15 cellular contexts compared by ENCODE assay signal in the genomic region with DNA sequence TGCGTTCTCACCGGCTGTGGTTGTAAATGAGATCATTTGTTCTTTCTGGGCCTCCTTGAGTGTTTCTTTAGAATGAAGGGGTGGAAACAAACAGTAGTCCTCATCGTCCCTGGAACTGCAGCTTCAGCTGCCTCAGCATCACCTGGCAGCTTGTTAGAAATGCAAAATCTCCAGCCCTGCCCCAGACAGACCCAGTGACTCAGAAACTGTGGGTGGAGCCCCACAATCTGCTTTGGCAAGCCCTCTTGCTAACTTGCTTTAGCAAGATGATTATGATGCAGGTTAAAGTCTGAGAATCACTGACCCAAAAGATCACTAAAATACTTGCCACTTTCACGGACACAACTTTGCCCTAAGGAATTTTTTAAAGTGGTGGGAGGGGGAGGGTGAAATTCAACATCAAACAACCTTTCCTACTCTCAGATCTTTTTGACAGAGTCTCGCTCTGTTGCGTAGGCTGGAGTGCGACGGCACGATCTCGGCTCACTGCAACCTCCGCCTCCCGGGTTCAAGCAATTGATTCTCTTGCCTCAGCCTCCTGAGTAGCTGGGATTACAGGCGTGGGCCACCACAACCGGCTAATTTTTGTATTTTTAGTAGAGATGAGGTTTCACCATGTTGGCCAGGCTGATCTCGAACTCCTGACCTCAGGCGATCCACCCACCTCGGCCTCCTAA.
DNase-seq lines count a peak whose midpoint lies in the region; ATAC-seq and TF ChIP-seq lines count a peak whose summit lies in the region.
"Had no signal": no experiment of that assay in that cellular context is flagged by ENCODE, and none has a peak within 500 bp of the region (broad histone marks: within the 10 kb centered on the region; RNA-seq: fewer than 3 reads in every experiment).

No MANE protein-coding gene starts in this region.

- no peak overlapping the region for H3K27ac ChIP-seq in right cardiac atrium (ENCODE audit: low read length)
- H3K27ac ChIP-seq: heart right ventricle had no signal

- no peak overlapping the region for H3K27ac Mint-ChIP-seq in activated naive CD8-positive, alpha-beta T cell treated with anti-CD3 and anti-CD28 coated beads, Interleukin-2, amount 50 U/mL, for 24 hours
- H3K27ac Mint-ChIP-seq: CD8-positive, alpha-beta memory T cell; natural killer cell treated with Interleukin-12 subunit alpha and Interleukin-12 subunit beta and Interleukin-15 and Interleukin-18, amount 100 ng/mL, for 72 hours had no signal

- peaks cover 2% of the 10 kb centered on the region for H3K27me3 Mint-ChIP-seq in activated naive CD8-positive, alpha-beta T cell treated with anti-CD3 and anti-CD28 coated beads, Interleukin-2, amount 50 U/mL, for 24 hours
- H3K27me3 Mint-ChIP-seq: CD8-positive, alpha-beta memory T cell had no signal

- H3K4me1 ChIP-seq in ES-I3 (ENCODE audit: insufficient read depth, low read length) (peaks cover 27% of the 10 kb centered on the region), adipocyte (ENCODE audit: control insufficient read depth, insufficient read depth, low read length) (peaks cover 19% of the 10 kb centered on the region), right cardiac atrium (ENCODE audit: control insufficient read depth, insufficient read depth, low read length) (peaks cover 1% of the 10 kb centered on the region)

- TF ChIP-seq POLR2A in GM18505 (IDR thresholded peaks at IDR 0.05; ENCODE audit: borderline replicate concordance, extremely low read depth, insufficient read depth, insufficient read length): no peak

- 47% methylated on average over 17 of the region's 17 CpGs for WGBS in right cardiac atrium

- H3K27me3 ChIP-seq in adipocyte (replicated peaks; ENCODE audit: control insufficient read depth, insufficient read depth, low read length): no peaks in the 10 kb centered on the region
- no peaks in the 10 kb centered on the region for H3K27me3 ChIP-seq in right cardiac atrium (ENCODE audit: control insufficient read depth, insufficient read depth)
- H3K27me3 ChIP-seq: heart right ventricle had no signal

- H3K36me3 ChIP-seq in ES-I3 (ENCODE audit: insufficient read depth, low read length) (no peaks in the 10 kb centered on the region), adipocyte (ENCODE audit: control insufficient read depth, insufficient read depth, low read length, severe bottlenecking) (no peaks in the 10 kb centered on the region)
- H3K36me3 ChIP-seq: heart right ventricle had no signal

- H3K9me3 ChIP-seq in ES-I3 (ENCODE audit: control insufficient read depth, insufficient read depth, low read length) (no peaks in the 10 kb centered on the region), adipocyte (ENCODE audit: control insufficient read depth, low read length) (no peaks in the 10 kb centered on the region), right cardiac atrium (ENCODE audit: control insufficient read depth, low read length) (no peaks in the 10 kb centered on the region)
- H3K9me3 ChIP-seq: heart right ventricle had no signal

- intact Hi-C loops in right cardiac atrium (cut with DNase I): loop anchor here in 2 of 4 donors (5.0 to 10.0 kb wide), 3 partner anchors 448 to 686 kb away; no protein-coding TSS in a partner anchor

- ATAC-seq in right cardiac atrium (peak; percentile 57 to 68), GM18505 (IDR thresholded peaks at IDR 0.05; ENCODE audit: unreplicated experiment) (no peak)
- ATAC-seq in activated naive CD8-positive, alpha-beta T cell treated with anti-CD3 and anti-CD28 coated beads, Interleukin-2, amount 50 U/mL, for 24 hours: no peak
- ATAC-seq: natural killer cell treated with Interleukin-12 subunit alpha and Interleukin-12 subunit beta and Interleukin-15 and Interleukin-18, amount 100 ng/mL, for 72 hours; Panc1 had no signal

- H3K4me3 Mint-ChIP-seq in activated naive CD8-positive, alpha-beta T cell treated with anti-CD3 and anti-CD28 coated beads, Interleukin-2, amount 50 U/mL, for 24 hours: no peak overlapping the region
- H3K4me3 Mint-ChIP-seq: CD8-positive, alpha-beta memory T cell; natural killer cell treated with Interleukin-12 subunit alpha and Interleukin-12 subunit beta and Interleukin-15 and Interleukin-18, amount 100 ng/mL, for 72 hours had no signal

- peak overlapping the region; percentile 56 for H3K9ac ChIP-seq in ES-I3 (ENCODE audit: low read depth, low read length)
- no peak overlapping the region for H3K9ac ChIP-seq in adipocyte (ENCODE audit: low read length)

- H3K4me3 ChIP-seq in adipocyte (ENCODE audit: low read length) (peak overlapping the region; percentile 29), right cardiac atrium (ENCODE audit: low read length) (no peak overlapping the region)
- H3K4me3 ChIP-seq: heart right ventricle had no signal

- no peak for DNase-seq in adipocyte (ENCODE audit: low read depth)
- DNase-seq in right cardiac atrium: peak; percentile 51 to 56 (median 53)
- peak in 31 of 56 donors; percentile 12 to 79 (median 39) for DNase-seq in nucleus accumbens (lab: John Stamatoyannopoulos, UW)
- no peak for DNase-seq in GF-D8 (lab: John Stamatoyannopoulos, UW)
- DNase-seq in activated naive CD8-positive, alpha-beta T cell treated with anti-CD3 and anti-CD28 coated beads, Interleukin-2, amount 50 U/mL, for 24 hours: no peak
- DNase-seq in CD1c-positive myeloid dendritic cell (ENCODE audit: extremely low spot score): no peak
- DNase-seq: CD8-positive, alpha-beta memory T cell; dermis blood vessel endothelial cell; heart right ventricle; NCI-H187; stimulated activated CD4-positive, alpha-beta T cell treated with anti-CD3 and anti-CD28 coated beads, Interleukin-4, amount 100 ng/mL, for 1 hour had no signal

- H3K36me3 Mint-ChIP-seq in activated naive CD8-positive, alpha-beta T cell treated with anti-CD3 and anti-CD28 coated beads, Interleukin-2, amount 50 U/mL, for 24 hours (ENCODE audit: low read depth): no peaks in the 10 kb centered on the region
- H3K36me3 Mint-ChIP-seq: CD8-positive, alpha-beta memory T cell; natural killer cell treated with Interleukin-12 subunit alpha and Interleukin-12 subunit beta and Interleukin-15 and Interleukin-18, amount 100 ng/mL, for 72 hours had no signal

- H3K4me1 Mint-ChIP-seq in activated naive CD8-positive, alpha-beta T cell treated with anti-CD3 and anti-CD28 coated beads, Interleukin-2, amount 50 U/mL, for 24 hours: no peaks in the 10 kb centered on the region
- H3K4me1 Mint-ChIP-seq: CD8-positive, alpha-beta memory T cell had no signal

- no peaks in the 10 kb centered on the region for H3K9me3 Mint-ChIP-seq in activated naive CD8-positive, alpha-beta T cell treated with anti-CD3 and anti-CD28 coated beads, Interleukin-2, amount 50 U/mL, for 24 hours
- H3K9me3 Mint-ChIP-seq: natural killer cell treated with Interleukin-12 subunit alpha and Interleukin-12 subunit beta and Interleukin-15 and Interleukin-18, amount 100 ng/mL, for 72 hours had no signal

Comparison
In these comparisons a context has a peak if more than half of its experiments do, and no peak if none do; other contexts are left out.
1. DNase-seq: peak in right cardiac atrium (3 of 3) and nucleus accumbens (31 of 56); none in adipocyte (single experiment), GF-D8 (single experiment), activated naive CD8-positive, alpha-beta T cell treated with anti-CD3 and anti-CD28 coated beads, Interleukin-2, amount 50 U/mL, for 24 hours (single experiment) and CD1c-positive myeloid dendritic cell (single experiment).
2. ATAC-seq: peak in right cardiac atrium (2 of 2); none in GM18505 (single experiment) and activated naive CD8-positive, alpha-beta T cell treated with anti-CD3 and anti-CD28 coated beads, Interleukin-2, amount 50 U/mL, for 24 hours (single experiment).